Comparison of ENCODE assay signal across 14 cellular contexts in genomic region chr3:59938857-59939256, GRCh38.
DNase-seq lines count a peak whose midpoint lies in the region; ATAC-seq and TF ChIP-seq lines count a peak whose summit lies in the region.
"Had no signal": no experiment of that assay in that cellular context is flagged by ENCODE, and none has a peak within 500 bp of the region (broad histone marks: within the 10 kb centered on the region; RNA-seq: fewer than 3 reads in every experiment).

No MANE protein-coding gene starts in this region.

- peaks cover 3% of the 10 kb centered on the region for H3K36me3 Mint-ChIP-seq in activated naive CD4-positive, alpha-beta T cell treated with anti-CD3 and anti-CD28 coated beads for 36 hours (ENCODE audit: low read depth)
- H3K36me3 Mint-ChIP-seq in CD4-positive, CD25-positive, alpha-beta regulatory T cell: peaks cover 11% of the 10 kb centered on the region
- H3K36me3 Mint-ChIP-seq in CD8-positive, alpha-beta T cell: peaks cover 4% of the 10 kb centered on the region
- H3K36me3 Mint-ChIP-seq in naive thymus-derived CD8-positive, alpha-beta T cell: peaks cover 5 to 18% (median 10%) of the 10 kb centered on the region in 3 donors
- H3K36me3 Mint-ChIP-seq in chondrocyte (ENCODE audit: low read depth): no peaks in the 10 kb centered on the region

- no peak overlapping the region for H3K27ac ChIP-seq in CD4-positive, CD25-positive, alpha-beta regulatory T cell (ENCODE audit: insufficient read depth, low read length, poor library complexity, severe bottlenecking)
- no peak overlapping the region for H3K27ac ChIP-seq in CD8-positive, alpha-beta T cell (ENCODE audit: low read depth, low read length)
- H3K27ac ChIP-seq: BLaER1 treated with 17β-estradiol and CSF1 and Interleukin-3, amounts not matched to agents 10 nM and 100 nM had no signal

- no peak overlapping the region for H3K27ac Mint-ChIP-seq in activated naive CD4-positive, alpha-beta T cell treated with anti-CD3 and anti-CD28 coated beads for 36 hours
- peak overlapping the region in 2 of 3 donors; percentile 59 to 62 for H3K27ac Mint-ChIP-seq in CD4-positive, CD25-positive, alpha-beta regulatory T cell
- peak overlapping the region; percentile 4 for H3K27ac Mint-ChIP-seq in CD8-positive, alpha-beta T cell
- peak overlapping the region in 8 of 10 donors; percentile 8 to 74 (median 48) for H3K27ac Mint-ChIP-seq in naive thymus-derived CD8-positive, alpha-beta T cell
- no peak overlapping the region for H3K27ac Mint-ChIP-seq in chondrocyte (ENCODE audit: unreplicated experiment)
- H3K27ac Mint-ChIP-seq: B cell, GM23338 had no signal

- peak; percentile 59 for DNase-seq in activated naive CD4-positive, alpha-beta T cell treated with anti-CD3 and anti-CD28 coated beads for 36 hours
- DNase-seq in activated naive CD4-positive, alpha-beta T cell (lab: John Stamatoyannopoulos, UW): no peak
- DNase-seq in CD4-positive, CD25-positive, alpha-beta regulatory T cell: no peak
- DNase-seq in CD8-positive, alpha-beta T cell: no peak
- DNase-seq in naive thymus-derived CD8-positive, alpha-beta T cell: no peak
- DNase-seq in chondrocyte (ENCODE audit: low spot score): no peak
- no peak for DNase-seq in stimulated activated CD4-positive, alpha-beta T cell treated with anti-CD3 and anti-CD28 coated beads, Interleukin-15, amount 100 ng/mL, for 24 hours
- DNase-seq: DMS153, DMS79, GDM1, HCEC 1CT had no signal

- peaks cover 3% of the 10 kb centered on the region for H3K9me3 Mint-ChIP-seq in activated naive CD4-positive, alpha-beta T cell treated with anti-CD3 and anti-CD28 coated beads for 36 hours
- H3K9me3 Mint-ChIP-seq in CD4-positive, CD25-positive, alpha-beta regulatory T cell: peaks cover 0 to 6% (median 2%) of the 10 kb centered on the region in 7 donors
- H3K9me3 Mint-ChIP-seq in CD8-positive, alpha-beta T cell: no peaks in the 10 kb centered on the region
- H3K9me3 Mint-ChIP-seq in naive thymus-derived CD8-positive, alpha-beta T cell: peaks cover 0 to 16% (median 2%) of the 10 kb centered on the region in 9 donors
- H3K9me3 Mint-ChIP-seq in chondrocyte (ENCODE audit: low read depth): no peaks in the 10 kb centered on the region
- H3K9me3 Mint-ChIP-seq: GM23338 had no signal

- H3K4me1 ChIP-seq in CD4-positive, CD25-positive, alpha-beta regulatory T cell (ENCODE audit: control insufficient read depth, insufficient read depth, low read length, poor library complexity, severe bottlenecking): peaks cover 22% of the 10 kb centered on the region
- peaks cover 19% of the 10 kb centered on the region for H3K4me1 ChIP-seq in CD8-positive, alpha-beta T cell (ENCODE audit: insufficient read depth, low read length)

- H3K27me3 Mint-ChIP-seq in activated naive CD4-positive, alpha-beta T cell treated with anti-CD3 and anti-CD28 coated beads for 36 hours (ENCODE audit: low read depth): no peaks in the 10 kb centered on the region
- H3K27me3 Mint-ChIP-seq in CD4-positive, CD25-positive, alpha-beta regulatory T cell: no peaks in the 10 kb centered on the region
- H3K27me3 Mint-ChIP-seq in CD8-positive, alpha-beta T cell (ENCODE audit: low read depth): no peaks in the 10 kb centered on the region
- H3K27me3 Mint-ChIP-seq in naive thymus-derived CD8-positive, alpha-beta T cell: no peaks in the 10 kb centered on the region
- peaks cover 4% of the 10 kb centered on the region for H3K27me3 Mint-ChIP-seq in chondrocyte (ENCODE audit: low read depth)
- H3K27me3 Mint-ChIP-seq: B cell had no signal

- no peaks in the 10 kb centered on the region for H3K36me3 ChIP-seq in CD4-positive, CD25-positive, alpha-beta regulatory T cell (ENCODE audit: control insufficient read depth, insufficient read depth, low read length)
- H3K36me3 ChIP-seq in CD8-positive, alpha-beta T cell (ENCODE audit: insufficient read depth, low read length): no peaks in the 10 kb centered on the region
- H3K36me3 ChIP-seq: BLaER1 treated with 17β-estradiol and CSF1 and Interleukin-3, amounts not matched to agents 10 nM and 100 nM had no signal

- no peaks in the 10 kb centered on the region for H3K9me3 ChIP-seq in CD4-positive, CD25-positive, alpha-beta regulatory T cell (ENCODE audit: control insufficient read depth in 2 of 2, low read length in 2 of 2)
- H3K9me3 ChIP-seq in CD8-positive, alpha-beta T cell (ENCODE audit: low read length): no peaks in the 10 kb centered on the region
- H3K9me3 ChIP-seq: BLaER1 treated with 17β-estradiol and CSF1 and Interleukin-3, amounts not matched to agents 10 nM and 100 nM had no signal

- POLR2A ChIA-PET in CD8-positive, alpha-beta T cell (lab: Charles Lee): no interaction called here
- POLR2A ChIA-PET in naive thymus-derived CD8-positive, alpha-beta T cell (lab: Charles Lee): no interaction called here

- no peaks in the 10 kb centered on the region for H3K27me3 ChIP-seq in CD4-positive, CD25-positive, alpha-beta regulatory T cell (ENCODE audit: control insufficient read depth, insufficient read depth, low read length)
- H3K27me3 ChIP-seq in CD8-positive, alpha-beta T cell (ENCODE audit: insufficient read depth, low read length): no peaks in the 10 kb centered on the region
- H3K27me3 ChIP-seq: BLaER1 treated with 17β-estradiol and CSF1 and Interleukin-3, amounts not matched to agents 10 nM and 100 nM had no signal

- CTCF ChIA-PET in activated naive CD4-positive, alpha-beta T cell treated with anti-CD3 and anti-CD28 coated beads for 36 hours (lab: Charles Lee): interaction anchor here (0.6 kb wide), 1 partner anchor 301 kb away, joined by 4 read pairs; no protein-coding TSS in a partner anchor
- CTCF ChIA-PET in CD8-positive, alpha-beta T cell (lab: Charles Lee): no interaction called here

- peaks cover 79% of the 10 kb centered on the region for H3K4me1 Mint-ChIP-seq in activated naive CD4-positive, alpha-beta T cell treated with anti-CD3 and anti-CD28 coated beads for 36 hours (ENCODE audit: low read depth)
- peaks cover 14 to 64% (median 39%) of the 10 kb centered on the region in 4 donors for H3K4me1 Mint-ChIP-seq in CD4-positive, CD25-positive, alpha-beta regulatory T cell
- H3K4me1 Mint-ChIP-seq in CD8-positive, alpha-beta T cell (ENCODE audit: low read depth): peaks cover 43% of the 10 kb centered on the region
- H3K4me1 Mint-ChIP-seq in naive thymus-derived CD8-positive, alpha-beta T cell: peaks cover 27 to 52% (median 42%) of the 10 kb centered on the region in 4 donors
- H3K4me1 Mint-ChIP-seq in chondrocyte (ENCODE audit: low read depth): no peaks in the 10 kb centered on the region
- H3K4me1 Mint-ChIP-seq: GM23338 had no signal

- H3K4me3 Mint-ChIP-seq in activated naive CD4-positive, alpha-beta T cell treated with anti-CD3 and anti-CD28 coated beads for 36 hours: no peak overlapping the region
- H3K4me3 Mint-ChIP-seq in CD4-positive, CD25-positive, alpha-beta regulatory T cell: no peak overlapping the region
- H3K4me3 Mint-ChIP-seq in CD8-positive, alpha-beta T cell: no peak overlapping the region
- H3K4me3 Mint-ChIP-seq in naive thymus-derived CD8-positive, alpha-beta T cell: peak overlapping the region in 3 of 10 donors; percentile 19 to 49 (median 49)
- no peak overlapping the region for H3K4me3 Mint-ChIP-seq in chondrocyte (ENCODE audit: unreplicated experiment)
- H3K4me3 Mint-ChIP-seq: B cell, GM23338 had no signal

- ATAC-seq in CD4-positive, CD25-positive, alpha-beta regulatory T cell (ENCODE audit: low read depth in 2 of 2): no peak
- no peak for ATAC-seq in CD8-positive, alpha-beta T cell
- ATAC-seq in naive thymus-derived CD8-positive, alpha-beta T cell: peak; percentile 25 to 76
- ATAC-seq: GM23338 had no signal

- no peak overlapping the region for H3K4me3 ChIP-seq in CD4-positive, CD25-positive, alpha-beta regulatory T cell (ENCODE audit: low read depth, low read length)
- H3K4me3 ChIP-seq in CD8-positive, alpha-beta T cell (ENCODE audit: low read depth, low read length): no peak overlapping the region
- H3K4me3 ChIP-seq: BLaER1 treated with 17β-estradiol and CSF1 and Interleukin-3, amounts not matched to agents 10 nM and 100 nM; GM23338 had no signal

- intact Hi-C loops in activated naive CD4-positive, alpha-beta T cell treated with anti-CD3 and anti-CD28 coated beads for 36 hours (cut with micrococcal nuclease): loop anchor here (5.0 to 10.0 kb wide), 2 partner anchors 552 to 1316 kb away; partner anchors contain the start of gene FHIT
- intact Hi-C loops in CD8-positive, alpha-beta T cell (cut with DNase I, micrococcal nuclease): no loop called here

- no peak for TF ChIP-seq CTCF in CD8-positive, alpha-beta T cell (IDR thresholded peaks at IDR 0.05)
- TF ChIP-seq CTCF in chondrocyte (IDR thresholded peaks at IDR 0.05): no peak

Comparison
In these comparisons a context has a peak if more than half of its experiments do, and no peak if none do; other contexts are left out.
1. H3K27ac Mint-ChIP-seq: peak in CD4-positive, CD25-positive, alpha-beta regulatory T cell (2 of 3), CD8-positive, alpha-beta T cell (single experiment) and naive thymus-derived CD8-positive, alpha-beta T cell (8 of 10); none in activated naive CD4-positive, alpha-beta T cell treated with anti-CD3 and anti-CD28 coated beads for 36 hours (single experiment) and chondrocyte (single experiment).
2. ATAC-seq: peak in naive thymus-derived CD8-positive, alpha-beta T cell (2 of 2); none in CD4-positive, CD25-positive, alpha-beta regulatory T cell (0 of 2) and CD8-positive, alpha-beta T cell (single experiment).